ENCODE assay signal across 14 cellular contexts in the genomic region with DNA sequence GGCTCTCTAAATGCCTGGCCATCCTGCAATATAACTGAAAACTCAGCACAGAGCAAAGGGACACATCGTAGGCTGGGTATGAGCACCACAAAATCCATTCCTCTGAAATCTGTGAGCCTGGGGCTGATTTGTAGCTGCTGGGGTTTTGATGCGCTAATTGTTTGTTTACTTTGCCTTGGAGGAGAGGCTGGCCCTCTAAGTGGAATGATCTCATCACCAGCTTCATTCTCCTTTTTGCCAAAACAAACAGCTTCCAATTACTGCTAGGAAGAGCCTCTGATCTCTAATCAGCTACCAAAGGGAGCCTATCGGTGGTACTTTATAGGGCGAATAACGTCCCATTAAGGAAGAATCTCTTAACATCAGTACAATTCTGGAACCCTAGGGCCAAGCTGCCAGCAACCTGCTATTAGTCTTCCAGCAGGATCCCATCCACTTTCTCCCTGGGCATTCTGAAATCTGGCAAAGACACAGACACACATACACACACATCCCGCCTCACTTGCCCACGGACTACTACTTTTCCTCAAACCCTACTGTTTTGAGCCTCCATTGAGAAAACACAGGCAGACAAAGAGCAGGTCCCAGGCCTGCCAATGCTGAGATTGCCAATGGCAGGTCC. TPM values are rescaled to one million over a fixed set of nuclear protein-coding genes. Genes with fewer than 3 reads are reported as not detected.
DNase-seq lines count a peak whose midpoint lies in the region; TF ChIP-seq lines count a peak whose summit lies in the region.
"Had no signal": no experiment of that assay in that cellular context is flagged by ENCODE, and none has a peak within 500 bp of the region (broad histone marks: within the 10 kb centered on the region; RNA-seq: fewer than 3 reads in every experiment).

No MANE protein-coding gene starts in this region.

- no peaks in the 10 kb centered on the region for H3K4me1 ChIP-seq in mammary epithelial cell (ENCODE audit: insufficient read depth, low read length)
- H3K4me1 ChIP-seq in osteoblast (ENCODE audit: insufficient read depth, low read length) = no peaks in the 10 kb centered on the region

- 49% methylated on average over 7 of the region's 7 CpGs for WGBS in mammary epithelial cell (ENCODE audit: low coverage, missing lambda C conversion rate)

- CTCF ChIA-PET in mammary epithelial cell (lab: Charles Lee; ENCODE audit: low non-redundant PET) = no interaction called here

- H3K27ac ChIP-seq in mammary epithelial cell (ENCODE audit: insufficient read depth, low read depth, low read length) (no peak overlapping the region), osteoblast (ENCODE audit: low read depth, low read length) (no peak overlapping the region)
- H3K27ac ChIP-seq: A549, hepatocyte had no signal

- no peaks in the 10 kb centered on the region for H3K79me2 ChIP-seq in mammary epithelial cell (ENCODE audit: insufficient read depth, low read length)
- no peaks in the 10 kb centered on the region for H3K79me2 ChIP-seq in osteoblast (ENCODE audit: insufficient read depth, low read length)
- H3K79me2 ChIP-seq: hepatocyte had no signal

- H3K9ac ChIP-seq in mammary epithelial cell (ENCODE audit: insufficient read depth, low read length) = no peak overlapping the region

- no peak overlapping the region for H3K4me3 ChIP-seq in mammary epithelial cell (replicated peaks in 1 of 3; ENCODE audit: insufficient read depth in 1 of 3, low read depth in 2 of 3, low read length in 3 of 3)
- H3K4me3 ChIP-seq in osteoblast (ENCODE audit: insufficient read depth, low read length) = no peak overlapping the region
- H3K4me3 ChIP-seq: A549, hepatocyte, mucosa of descending colon had no signal

- no peaks in the 10 kb centered on the region for H3K36me3 ChIP-seq in mammary epithelial cell (ENCODE audit: insufficient read depth, low read length)
- no peaks in the 10 kb centered on the region for H3K36me3 ChIP-seq in osteoblast (ENCODE audit: insufficient read depth, low read length)

- H3K9me3 ChIP-seq in mammary epithelial cell (replicated peaks; ENCODE audit: insufficient read depth, low read length) = no peaks in the 10 kb centered on the region
- no peaks in the 10 kb centered on the region for H3K9me3 ChIP-seq in osteoblast (ENCODE audit: low read depth, low read length)
- H3K9me3 ChIP-seq: A549, mucosa of descending colon had no signal

- in situ Hi-C loops in mammary epithelial cell (cut with MboI; ENCODE audit: low sequenced_read_pairs in 2 of 2) = loop anchor here in 1 of 2 donors (25.0 kb wide), 1 partner anchor 739 kb away; no protein-coding TSS in a partner anchor

- intact Hi-C loops in mammary epithelial cell (cut with micrococcal nuclease) = no loop called here

- H2AFZ ChIP-seq in mammary epithelial cell (ENCODE audit: low read depth, low read length) (no peak overlapping the region), osteoblast (ENCODE audit: low read length) (no peak overlapping the region)
- H2AFZ ChIP-seq: hepatocyte had no signal

- DNase-seq in NCI-H2171 treated with DMSO at 0.1 percent for 48 hours (lab: John Stamatoyannopoulos, UW) = peak; percentile 37
- no peak for DNase-seq in NCI-H2171 (lab: John Stamatoyannopoulos, UW)
- DNase-seq in NCI-H2107 treated with DMSO at 0.1 percent for 48 hours (lab: John Stamatoyannopoulos, UW; ENCODE audit: unreplicated experiment) = peak; percentile 91
- DNase-seq in mammary epithelial cell = peak; percentile 14
- DNase-seq in osteoblast (ENCODE audit: insufficient read length, low spot score, missing footprints) = peak; percentile 11
- DNase-seq in activated T-cell treated with anti-CD3 and anti-CD28 coated beads, Interleukin-2, amount 50 U/mL, for 1 hour = no peak
- DNase-seq in stimulated activated CD4-positive, alpha-beta T cell treated with anti-CD3 and anti-CD28 coated beads, Interleukin-1b, Interleukin-23, amount 100 ng/mL, for 48 hours = no peak
- DNase-seq in LoVo (ENCODE audit: low spot score) = no peak
- DNase-seq: activated CD4-positive, alpha-beta T cell treated with anti-CD3 and anti-CD28 coated beads, Interleukin-2, amount 50 U/mL, for 48 hours; activated naive CD4-positive, alpha-beta T cell treated with anti-CD3 and anti-CD28 coated beads, Interleukin-2, amount 50 U/mL, for 16 hours; DND-41; mucosa of descending colon had no signal

- H3K27me3 ChIP-seq in mammary epithelial cell (ENCODE audit: insufficient read depth, low read length) (no peaks in the 10 kb centered on the region), osteoblast (ENCODE audit: insufficient read depth, low read length) (peaks cover 2% of the 10 kb centered on the region)

- H3K4me2 ChIP-seq in mammary epithelial cell (ENCODE audit: insufficient read depth, low read depth, low read length) = no peak overlapping the region
- no peak overlapping the region for H3K4me2 ChIP-seq in osteoblast (ENCODE audit: insufficient read depth, low read length)
- H3K4me2 ChIP-seq: A549, hepatocyte had no signal

- H4K20me1 ChIP-seq in mammary epithelial cell (ENCODE audit: insufficient read depth, low read length) (no peaks in the 10 kb centered on the region), osteoblast (ENCODE audit: insufficient read depth, low read length) (no peaks in the 10 kb centered on the region)

- dilution Hi-C loops in mammary epithelial cell (cut with HindIII; ENCODE audit: low sequenced_read_pairs) = no loop called here

- TF ChIP-seq CTCF in mammary epithelial cell (conservative IDR thresholded peaks at IDR 0.05 in 1 of 2, IDR thresholded peaks at IDR 0.05 in 1 of 2; ENCODE audit: extremely low read depth in 1 of 2, insufficient read depth in 1 of 2, low read depth in 1 of 2, low read length in 2 of 2) = no peak
- TF ChIP-seq CTCF in osteoblast (IDR thresholded peaks at IDR 0.05; ENCODE audit: extremely low read depth, low read depth, low read length) = no peak

- no TSS peak for BruUV-seq in mammary epithelial cell (replicated peaks; lab: Mats Ljungman, UMichigan)

RNA-seq across cellular contexts. Expression of gene ANOS1, which starts 5.8 kb away (rescaled TPM):
- total RNA-seq in mammary epithelial cell (10 to 100 TPM in 1 of 2 donors, 1 to 10 TPM in 1; 2.0 to 10.5 TPM), osteoblast (1.1 and 1.5 TPM in 2 replicates)
- polyA plus RNA-seq in mammary epithelial cell = 8.5 TPM
- 21.6 TPM for polyA minus RNA-seq in mammary epithelial cell

Comparison
In these comparisons a context has a peak if more than half of its experiments do, and no peak if none do; other contexts are left out.
1. DNase-seq: peak in NCI-H2171 treated with DMSO at 0.1 percent for 48 hours (single experiment), NCI-H2107 treated with DMSO at 0.1 percent for 48 hours (single experiment), mammary epithelial cell (single experiment) and osteoblast (single experiment); none in NCI-H2171 (single experiment), activated T-cell treated with anti-CD3 and anti-CD28 coated beads, Interleukin-2, amount 50 U/mL, for 1 hour (single experiment), stimulated activated CD4-positive, alpha-beta T cell treated with anti-CD3 and anti-CD28 coated beads, Interleukin-1b, Interleukin-23, amount 100 ng/mL, for 48 hours (single experiment) and LoVo (single experiment).